In genomic region chr10:35434533-35434932, GRCh38 we compare ENCODE assay signal across 15 cellular contexts.
A peak's percentile ranks its signal among the peaks of the same experiment; 100 is the strongest.
DNase-seq lines count a peak whose midpoint lies in the region; ATAC-seq, FAIRE-seq and TF ChIP-seq lines count a peak whose summit lies in the region.
"Had no signal": no experiment of that assay in that cellular context is flagged by ENCODE, and none has a peak within 500 bp of the region (broad histone marks: within the 10 kb centered on the region; RNA-seq: fewer than 3 reads in every experiment).

No MANE protein-coding gene starts in this region.

- H3K4me3 Mint-ChIP-seq in natural killer cell, result no peak overlapping the region
- H3K4me3 Mint-ChIP-seq: nephron had no signal

- H2AFZ ChIP-seq in OCI-LY3 (ENCODE audit: low read depth, low read length), result no peak overlapping the region
- H2AFZ ChIP-seq: PC-9 had no signal

- H3K4me1 ChIP-seq in OCI-LY3 (ENCODE audit: low read length), result peaks cover 16% of the 10 kb centered on the region
- H3K4me1 ChIP-seq: prostate gland had no signal

- no peaks in the 10 kb centered on the region for H3K27me3 Mint-ChIP-seq in natural killer cell (ENCODE audit: low read depth in 2 of 2)

- peak overlapping the region; percentile 37 for H3K4me2 ChIP-seq in OCI-LY3 (ENCODE audit: low read length)
- H3K4me2 ChIP-seq: PC-9 had no signal

- H3K36me3 ChIP-seq in OCI-LY3 (replicated peaks; ENCODE audit: low read depth, low read length), result no peaks in the 10 kb centered on the region
- H3K36me3 ChIP-seq: esophagus squamous epithelium, prostate gland had no signal

- intact Hi-C loops in natural killer cell (cut with micrococcal nuclease), result no loop called here

- peak; percentile 74 for FAIRE-seq in GM12892 (lab: Jason Lieb, UNC)

- H3K36me3 Mint-ChIP-seq in natural killer cell, result peaks cover 19% of the 10 kb centered on the region

- TF ChIP-seq CTCF in OCI-LY3 (IDR thresholded peaks at IDR 0.05; ENCODE audit: low read depth, low read length) (no peak), natural killer cell (IDR thresholded peaks at IDR 0.05) (no peak)

- peaks cover 9 to 13% of the 10 kb centered on the region in 2 donors for H3K9me3 Mint-ChIP-seq in natural killer cell

- H3K9me3 ChIP-seq in OCI-LY3 (ENCODE audit: insufficient read depth, low read length), result no peaks in the 10 kb centered on the region
- H3K9me3 ChIP-seq: esophagus squamous epithelium, prostate gland had no signal

- peaks cover 54 to 60% of the 10 kb centered on the region in 2 donors for H3K4me1 Mint-ChIP-seq in natural killer cell

- peaks cover 10% of the 10 kb centered on the region for H4K20me1 ChIP-seq in OCI-LY3 (ENCODE audit: insufficient read depth, low read length)

- DNase-seq in GM12892 (ENCODE audit: insufficient read length) (no peak), natural killer cell (no peak), midbrain (lab: John Stamatoyannopoulos, UW) (no peak), RKO (ENCODE audit: low spot score) (no peak)
- DNase-seq: caudate nucleus; effector CD4-positive, alpha-beta T cell; esophagus squamous epithelium; spleen had no signal

- H3K27ac ChIP-seq in OCI-LY3 (ENCODE audit: low read length), result no peak overlapping the region
- H3K27ac ChIP-seq: esophagus squamous epithelium, PC-9, prostate gland, tibial nerve had no signal

- no peak overlapping the region for H3K9ac ChIP-seq in OCI-LY3 (ENCODE audit: low read length)

- H3K79me2 ChIP-seq in OCI-LY3 (ENCODE audit: low read length), result peaks cover 19% of the 10 kb centered on the region

- no peaks in the 10 kb centered on the region for H3K27me3 ChIP-seq in OCI-LY3 (ENCODE audit: low read depth, low read length)
- H3K27me3 ChIP-seq: esophagus squamous epithelium, spleen, tibial nerve had no signal

- no peak for TF ChIP-seq POLR2A in GM12892 (IDR thresholded peaks at IDR 0.05; ENCODE audit: low read depth, low read length)

- H3K4me3 ChIP-seq in OCI-LY3 (ENCODE audit: low read length), result no peak overlapping the region
- H3K4me3 ChIP-seq: esophagus squamous epithelium, PC-9, prostate gland, spleen, tibial nerve had no signal

- ATAC-seq in GM18870 (IDR thresholded peaks at IDR 0.05; ENCODE audit: unreplicated experiment) (peak; percentile 55), natural killer cell (no peak), GM19351 (IDR thresholded peaks at IDR 0.05; ENCODE audit: unreplicated experiment) (no peak)

- peak overlapping the region; percentile 17 to 47 for H3K27ac Mint-ChIP-seq in natural killer cell
